ENCODE assay signal across 29 cellular contexts in genomic region chr18:43283299-43283698, GRCh38. TPM values are rescaled to one million over a fixed set of nuclear protein-coding genes. Genes with fewer than 3 reads are reported as not detected.
"Had no signal": no experiment of that assay in that cellular context is flagged by ENCODE, and none has a peak within 500 bp of the region (broad histone marks: within the 10 kb centered on the region; RNA-seq: fewer than 3 reads in every experiment).

No MANE protein-coding gene starts in this region.

- H3K27me3 ChIP-seq: suprapubic skin, testis, thyroid gland, tibial artery, upper lobe of left lung, upper lobe of right lung, uterus, vagina had no signal

- DNase-seq: stimulated activated CD4-positive, alpha-beta T cell treated with anti-CD3 and anti-CD28 coated beads, Interleukin-2, amount 100 ng/mL, for 48 hours; stimulated activated CD4-positive, alpha-beta T cell treated with anti-CD3 and anti-CD28 coated beads, Interleukin-4, amount 100 ng/mL, for 1 hour; stimulated activated CD4-positive, alpha-beta T cell treated with anti-CD3 and anti-CD28 coated beads, Interleukin-4, amount 100 ng/mL, for 24 hours; stimulated activated CD4-positive, alpha-beta T cell treated with anti-CD3 and anti-CD28 coated beads, Interleukin-4, amount 100 ng/mL, for 4 hours; stimulated activated CD8-positive, alpha-beta memory T cell treated with anti-CD3 and anti-CD28 coated beads, Interleukin-4, amount 100 ng/mL, for 48 hours; stimulated activated naive B cell treated with anti-CD40 and anti-IgM and Interleukin-4, amounts not matched to agents 10 μg/mL and 1 μg/mL and 100 μg/mL, for 72 hours; stimulated activated naive CD4-positive, alpha-beta T cell; stimulated activated naive CD4-positive, alpha-beta T cell treated with Interleukin-2 at 50 U/mL for 16 hours; stimulated activated naive CD8-positive, alpha-beta T cell treated with anti-CD3 and anti-CD28 coated beads, Interleukin-15, amount 100 ng/mL, for 72 hours; stimulated activated naive CD8-positive, alpha-beta T cell treated with anti-CD3 and anti-CD28 coated beads, Interleukin-15, Interleukin-2, amounts not matched to agents 100 U/mL and 50 U/mL, for 24 hours; stomach; substantia nigra; testis; thyroid gland; tibial artery; transverse colon; trophoblast cell; upper lobe of left lung; upper lobe of right lung; uterus had no signal

- ATAC-seq: stimulated activated effector memory CD8-positive, alpha-beta T cell treated with anti-CD3 and anti-CD28 coated beads, Interleukin-12 subunit alpha, Interleukin-12 subunit beta, amount 100 ng/mL, for 72 hours; stimulated activated memory B cell treated with anti-CD40 and anti-IgM and Interleukin-4, amounts not matched to agents 10 μg/mL and 1 μg/mL and 100 μg/mL, for 72 hours; stimulated activated naive B cell treated with anti-CD40 and anti-IgM and Interleukin-4, amounts not matched to agents 10 μg/mL and 1 μg/mL and 100 μg/mL, for 72 hours; stimulated activated naive CD8-positive, alpha-beta T cell treated with anti-CD3 and anti-CD28 coated beads, Interleukin-15, amount 100 ng/mL, for 72 hours; stimulated activated naive CD8-positive, alpha-beta T cell treated with anti-CD3 and anti-CD28 coated beads, Interleukin-15, Interleukin-2, amounts not matched to agents 100 U/mL and 50 U/mL, for 24 hours; upper lobe of right lung had no signal

- H3K4me3 ChIP-seq: stomach, suprapubic skin, testis, thoracic aorta, thyroid gland, tibial artery, tibial nerve, transverse colon, upper lobe of left lung, upper lobe of right lung, uterus, vagina had no signal

- H3K27ac Mint-ChIP-seq: stimulated activated effector memory CD8-positive, alpha-beta T cell treated with anti-CD3 and anti-CD28 coated beads, Interleukin-12 subunit alpha, Interleukin-12 subunit beta, amount 100 ng/mL, for 72 hours; stimulated activated memory B cell treated with anti-CD40 and anti-IgM and Interleukin-4, amounts not matched to agents 10 μg/mL and 1 μg/mL and 100 μg/mL, for 72 hours; stimulated activated naive B cell treated with anti-CD40 and anti-IgM and Interleukin-4, amounts not matched to agents 10 μg/mL and 1 μg/mL and 100 μg/mL, for 72 hours; stimulated activated naive CD8-positive, alpha-beta T cell treated with anti-CD3 and anti-CD28 coated beads, Interleukin-15, amount 100 ng/mL, for 72 hours; stimulated activated naive CD8-positive, alpha-beta T cell treated with anti-CD3 and anti-CD28 coated beads, Interleukin-15, Interleukin-2, amounts not matched to agents 100 ng/mL and 50 ng/mL, for 24 hours; type B pancreatic cell had no signal

- H3K27ac ChIP-seq: stomach, suprapubic skin, testis, thoracic aorta, thyroid gland, tibial artery, tibial nerve, transverse colon, upper lobe of left lung, upper lobe of right lung, uterus, vagina had no signal

- H3K27me3 Mint-ChIP-seq: stimulated activated naive CD8-positive, alpha-beta T cell treated with anti-CD3 and anti-CD28 coated beads, Interleukin-15, Interleukin-2, amounts not matched to agents 100 ng/mL and 50 ng/mL, for 24 hours had no signal

- H3K9me3 Mint-ChIP-seq: stimulated activated naive CD8-positive, alpha-beta T cell treated with anti-CD3 and anti-CD28 coated beads, Interleukin-15, Interleukin-2, amounts not matched to agents 100 ng/mL and 50 ng/mL, for 24 hours; type B pancreatic cell had no signal

- H3K4me1 ChIP-seq: stomach, suprapubic skin, testis, thyroid gland, tibial artery, tibial nerve, transverse colon, upper lobe of left lung, upper lobe of right lung, uterus, vagina had no signal

- H3K4me3 Mint-ChIP-seq: stimulated activated effector memory CD8-positive, alpha-beta T cell treated with anti-CD3 and anti-CD28 coated beads, Interleukin-12 subunit alpha, Interleukin-12 subunit beta, amount 100 ng/mL, for 72 hours; stimulated activated memory B cell treated with anti-CD40 and anti-IgM and Interleukin-4, amounts not matched to agents 10 μg/mL and 1 μg/mL and 100 μg/mL, for 72 hours; stimulated activated naive B cell treated with anti-CD40 and anti-IgM and Interleukin-4, amounts not matched to agents 10 μg/mL and 1 μg/mL and 100 μg/mL, for 72 hours; stimulated activated naive CD8-positive, alpha-beta T cell treated with anti-CD3 and anti-CD28 coated beads, Interleukin-15, amount 100 ng/mL, for 72 hours; stimulated activated naive CD8-positive, alpha-beta T cell treated with anti-CD3 and anti-CD28 coated beads, Interleukin-15, Interleukin-2, amounts not matched to agents 100 ng/mL and 50 ng/mL, for 24 hours; type B pancreatic cell had no signal

- H3K9me3 ChIP-seq: stomach, suprapubic skin, testis, thoracic aorta, thyroid gland, tibial artery, tibial nerve, transverse colon, upper lobe of left lung, upper lobe of right lung, uterus, vagina had no signal

- H3K4me1 Mint-ChIP-seq: stimulated activated effector memory CD8-positive, alpha-beta T cell treated with anti-CD3 and anti-CD28 coated beads, Interleukin-12 subunit alpha, Interleukin-12 subunit beta, amount 100 ng/mL, for 72 hours; stimulated activated memory B cell treated with anti-CD40 and anti-IgM and Interleukin-4, amounts not matched to agents 10 μg/mL and 1 μg/mL and 100 μg/mL, for 72 hours; stimulated activated naive B cell treated with anti-CD40 and anti-IgM and Interleukin-4, amounts not matched to agents 10 μg/mL and 1 μg/mL and 100 μg/mL, for 72 hours; stimulated activated naive CD8-positive, alpha-beta T cell treated with anti-CD3 and anti-CD28 coated beads, Interleukin-15, amount 100 ng/mL, for 72 hours had no signal

- H3K36me3 Mint-ChIP-seq: stimulated activated effector memory CD8-positive, alpha-beta T cell treated with anti-CD3 and anti-CD28 coated beads, Interleukin-12 subunit alpha, Interleukin-12 subunit beta, amount 100 ng/mL, for 72 hours; stimulated activated memory B cell treated with anti-CD40 and anti-IgM and Interleukin-4, amounts not matched to agents 10 μg/mL and 1 μg/mL and 100 μg/mL, for 72 hours; stimulated activated naive B cell treated with anti-CD40 and anti-IgM and Interleukin-4, amounts not matched to agents 10 μg/mL and 1 μg/mL and 100 μg/mL, for 72 hours; type B pancreatic cell had no signal

- H3K36me3 ChIP-seq: stomach, suprapubic skin, thoracic aorta, thyroid gland, tibial artery, tibial nerve, transverse colon, upper lobe of left lung, upper lobe of right lung, uterus, vagina had no signal

RNA-seq across cellular contexts. Expression of gene SYT4, which starts 6.0 kb away (rescaled TPM):
- total RNA-seq: suprapubic skin, thoracic aorta, tibial nerve, ureter had no signal
